18 cellular contexts compared by ENCODE assay signal in genomic region chr16:30802971-30803370, GRCh38. TPM values are rescaled to one million over a fixed set of nuclear protein-coding genes. Genes with fewer than 3 reads are reported as not detected.
DNase-seq lines count a peak whose midpoint lies in the region; ATAC-seq and TF ChIP-seq lines count a peak whose summit lies in the region.
"Had no signal": no experiment of that assay in that cellular context is flagged by ENCODE, and none has a peak within 500 bp of the region (broad histone marks: within the 10 kb centered on the region; RNA-seq: fewer than 3 reads in every experiment).

No MANE protein-coding gene starts in this region.

- TF ChIP-seq CTCF in left ventricle myocardium inferior (IDR thresholded peaks at IDR 0.05; ENCODE audit: borderline replicate concordance) (no peak), endothelial cell (IDR thresholded peaks at IDR 0.05; ENCODE audit: unreplicated experiment) (no peak), parathyroid adenoma (IDR thresholded peaks at IDR 0.05) (no peak), SK-N-SH (IDR thresholded peaks at IDR 0.05) (no peak)

- H3K27me3 Mint-ChIP-seq in endothelial cell (ENCODE audit: unreplicated experiment): peaks cover 4% of the 10 kb centered on the region

- H3K79me2 ChIP-seq in parathyroid adenoma (no peaks in the 10 kb centered on the region), SK-N-SH (ENCODE audit: insufficient read depth) (no peaks in the 10 kb centered on the region)

- no peaks in the 10 kb centered on the region for H3K36me3 ChIP-seq in left ventricle myocardium inferior
- H3K36me3 ChIP-seq in parathyroid adenoma (ENCODE audit: control insufficient read depth, insufficient read depth, low read length): no peaks in the 10 kb centered on the region
- no peaks in the 10 kb centered on the region for H3K36me3 ChIP-seq in SK-N-SH (replicated peaks in 1 of 2; ENCODE audit: control insufficient read depth in 1 of 2, insufficient read depth in 2 of 2, low read length in 1 of 2)

- no peak for TF ChIP-seq EP300 in SK-N-SH (IDR thresholded peaks at IDR 0.05; ENCODE audit: borderline replicate concordance in 1 of 2, low read depth in 1 of 2, low read length in 1 of 2)

- H2AFZ ChIP-seq in parathyroid adenoma (peak overlapping the region; percentile 29), SK-N-SH (ENCODE audit: low read depth) (no peak overlapping the region)

- no peaks in the 10 kb centered on the region for H3K9me2 ChIP-seq in SK-N-SH

- CTCF ChIA-PET in SK-N-SH (lab: Yijun Ruan, JAX): interaction anchor here (1.1 to 1.3 kb wide), 3 partner anchors 10 to 658 kb away, joined by 3 read pairs; no protein-coding TSS in a partner anchor

- H3K4me2 ChIP-seq in parathyroid adenoma (ENCODE audit: low read length): no peak overlapping the region
- H3K4me2 ChIP-seq in SK-N-SH: no peak overlapping the region

- H3K4me3 Mint-ChIP-seq in endothelial cell (ENCODE audit: unreplicated experiment): peak overlapping the region; percentile 44

- intact Hi-C loops in left ventricle myocardium superior (cut with micrococcal nuclease) (no loop called here), left ventricle myocardium inferior (cut with micrococcal nuclease) (no loop called here)

- 94% methylated on average over 1 of the region's 1 CpG for WGBS in SK-N-SH (ENCODE audit: low lambda C conversion rate)

- POLR2A ChIA-PET in SK-N-SH (lab: Yijun Ruan, JAX): interaction anchor here (0.7 to 0.9 kb wide), 3 partner anchors 16 to 37 kb away, joined by 3 to 5 read pairs (median 3); partner anchors contain the start of gene ZNF629

- no peaks in the 10 kb centered on the region for H3K9me3 Mint-ChIP-seq in endothelial cell (ENCODE audit: unreplicated experiment)

- ATAC-seq in left ventricle myocardium superior: no peak
- no peak for ATAC-seq in GM18498 (IDR thresholded peaks at IDR 0.05; ENCODE audit: unreplicated experiment)
- ATAC-seq: Panc1, Right ventricle myocardium inferior had no signal

- no peak for TF ChIP-seq RAD21 in SK-N-SH (IDR thresholded peaks at IDR 0.05; ENCODE audit: low read length)

- H3K9ac ChIP-seq in parathyroid adenoma (no peak overlapping the region), SK-N-SH (no peak overlapping the region)

- H3K4me1 ChIP-seq in left ventricle myocardium inferior (peaks cover 26% of the 10 kb centered on the region), parathyroid adenoma (peaks cover 9% of the 10 kb centered on the region), SK-N-SH (ENCODE audit: control insufficient read depth in 1 of 2, insufficient read depth in 2 of 2, low read depth in 1 of 2, low read length in 1 of 2) (peaks cover 3 to 7% of the 10 kb centered on the region in 2 experiments; a peak in 1 of 4 replicates)

- H3K4me1 Mint-ChIP-seq in endothelial cell (ENCODE audit: unreplicated experiment): peaks cover 12% of the 10 kb centered on the region

- H3K27ac Mint-ChIP-seq in endothelial cell (ENCODE audit: unreplicated experiment): no peak overlapping the region

- H3K9me3 ChIP-seq in left ventricle myocardium inferior (replicated peaks) (no peaks in the 10 kb centered on the region), parathyroid adenoma (ENCODE audit: control insufficient read depth, low read length) (no peaks in the 10 kb centered on the region), SK-N-SH (no peaks in the 10 kb centered on the region)

- H3K36me3 Mint-ChIP-seq in endothelial cell (ENCODE audit: low read depth, unreplicated experiment): no peaks in the 10 kb centered on the region

- H3K27me3 ChIP-seq in left ventricle myocardium inferior (ENCODE audit: low read depth): no peaks in the 10 kb centered on the region
- no peaks in the 10 kb centered on the region for H3K27me3 ChIP-seq in parathyroid adenoma (ENCODE audit: control insufficient read depth, insufficient read depth, low read length)
- H3K27me3 ChIP-seq in SK-N-SH (ENCODE audit: insufficient read depth): no peaks in the 10 kb centered on the region

- DNase-seq in left ventricle myocardium superior (peak; percentile 2), left ventricle myocardium inferior (no peak), MV-4-11 (lab: John Stamatoyannopoulos, UW) (peak; percentile 19), endothelial cell (ENCODE audit: low spot score) (no peak), SK-N-SH (no peak), T-helper 1 cell (no peak)
- DNase-seq: COR-L47, NCI-H1436, NCI-H2029, NCI-H2171 treated with DMSO at 0.1 percent for 48 hours, NCI-H446 treated with DMSO at 0.1 percent for 48 hours, NCI-H774 had no signal

- peaks cover 6% of the 10 kb centered on the region for H3F3A ChIP-seq in SK-N-SH (replicated peaks; ENCODE audit: insufficient read depth)

- no peaks in the 10 kb centered on the region for H4K20me1 ChIP-seq in SK-N-SH (ENCODE audit: insufficient read depth)

- no peak overlapping the region for H3K27ac ChIP-seq in left ventricle myocardium inferior (replicated peaks)
- no peak overlapping the region for H3K27ac ChIP-seq in parathyroid adenoma
- no peak overlapping the region for H3K27ac ChIP-seq in SK-N-SH (ENCODE audit: low read depth in 2 of 2, low read length in 1 of 2)
- H3K27ac ChIP-seq: C4-2B, SK-N-MC had no signal

- H3K4me3 ChIP-seq in left ventricle myocardium inferior: no peak overlapping the region
- no peak overlapping the region for H3K4me3 ChIP-seq in parathyroid adenoma (ENCODE audit: low read depth, low read length)
- H3K4me3 ChIP-seq in SK-N-SH (ENCODE audit: low read depth in 2 of 2, low read length in 1 of 2): no peak overlapping the region
- H3K4me3 ChIP-seq: SK-N-MC had no signal

TF ChIP-seq in SK-N-SH, 30 proteins besides CTCF, POLR2A, EP300 and RAD21:
- TF ChIP-seq USF1 (IDR thresholded peaks at IDR 0.05; ENCODE audit: borderline replicate concordance, low read depth): no peak
- TF ChIP-seq EZH2phosphoT487 (IDR thresholded peaks at IDR 0.05; ENCODE audit: borderline replicate concordance, low read depth): no peak
- no peak for TF ChIP-seq ELF1 (IDR thresholded peaks at IDR 0.05)
- TF ChIP-seq NRF1 (IDR thresholded peaks at IDR 0.05; ENCODE audit: low read depth, low read length): no peak
- no peak for TF ChIP-seq YY1 (IDR thresholded peaks at IDR 0.05; ENCODE audit: low read depth)
- no peak for TF ChIP-seq RXRA (IDR thresholded peaks at IDR 0.05; ENCODE audit: borderline replicate concordance, low read depth)
- no peak for TF ChIP-seq FOXM1 (IDR thresholded peaks at IDR 0.05; ENCODE audit: low read depth)
- no peak for TF ChIP-seq IRF3 (IDR thresholded peaks at IDR 0.05; ENCODE audit: low read depth, low read length)
- TF ChIP-seq RCOR1 (IDR thresholded peaks at IDR 0.05; ENCODE audit: low read length): no peak
- no peak for TF ChIP-seq MAX (IDR thresholded peaks at IDR 0.05; ENCODE audit: low read depth)
- TF ChIP-seq GATA2 (CRISPR knock-in tag; IDR thresholded peaks at IDR 0.05): no peak
- TF ChIP-seq TCF12 (IDR thresholded peaks at IDR 0.05): no peak
- no peak for TF ChIP-seq TEAD4 (IDR thresholded peaks at IDR 0.05; ENCODE audit: borderline replicate concordance, insufficient read depth)
- TF ChIP-seq POLR2AphosphoS5 (IDR thresholded peaks at IDR 0.05; ENCODE audit: low read depth, low read length): no peak
- TF ChIP-seq FOSL2 (IDR thresholded peaks at IDR 0.05; ENCODE audit: borderline replicate concordance, low read depth): no peak

RNA-seq across cellular contexts. Expression of gene ZNF629, which starts 16.0 kb away (rescaled TPM):
- total RNA-seq in left ventricle myocardium superior: 19.2 TPM
- total RNA-seq in left ventricle myocardium inferior: 21.1 TPM
- total RNA-seq in endothelial cell (ENCODE audit: unreplicated experiment): 29.7 TPM
- 4.7 and 5.1 TPM in 2 replicates for polyA plus RNA-seq in SK-N-SH (2012; rRNA removed)
- polyA plus RNA-seq in SK-N-SH (2012; cell fraction: cytosol; rRNA removed): 3.3 and 4.3 TPM in 2 replicates
- polyA plus RNA-seq in SK-N-SH (2012; cell fraction: nucleus; rRNA removed): 9.0 TPM in 2 replicates

RNA-seq across cellular contexts. Expression of gene RNF40, which starts 40.8 kb away (rescaled TPM):
- total RNA-seq in left ventricle myocardium superior (49.3 TPM), left ventricle myocardium inferior (35.6 TPM), endothelial cell (ENCODE audit: unreplicated experiment) (108 TPM)
- polyA plus RNA-seq in SK-N-SH (2012; rRNA removed): 49.8 and 57.3 TPM in 2 replicates
- polyA plus RNA-seq in SK-N-SH (2012; cell fraction: cytosol; rRNA removed): 28.3 and 31.2 TPM in 2 replicates
- polyA plus RNA-seq in SK-N-SH (2012; cell fraction: nucleus; rRNA removed): 87.3 and 103 TPM in 2 replicates

RNA-seq across cellular contexts. Expression of gene CFAP119, which starts 41.1 kb away (rescaled TPM):
- total RNA-seq in left ventricle myocardium superior (1.1 TPM), left ventricle myocardium inferior (0.69 TPM), endothelial cell (ENCODE audit: unreplicated experiment) (5.2 TPM)
- polyA plus RNA-seq in SK-N-SH (2012; rRNA removed): 28.4 and 36.5 TPM in 2 replicates
- 7.2 and 10.3 TPM in 2 replicates for polyA plus RNA-seq in SK-N-SH (2012; cell fraction: cytosol; rRNA removed)
- polyA plus RNA-seq in SK-N-SH (2012; cell fraction: nucleus; rRNA removed): 230 and 287 TPM in 2 replicates

RNA-seq across cellular contexts. Expression of gene PHKG2, which starts 54.7 kb away (rescaled TPM):
- total RNA-seq in left ventricle myocardium superior (16.7 TPM), left ventricle myocardium inferior (15.6 TPM), endothelial cell (ENCODE audit: unreplicated experiment) (27.5 TPM)
- 45.8 and 54.2 TPM in 2 replicates for polyA plus RNA-seq in SK-N-SH (2012; rRNA removed)
- polyA plus RNA-seq in SK-N-SH (2012; cell fraction: cytosol; rRNA removed): 17.3 and 21.5 TPM in 2 replicates
- polyA plus RNA-seq in SK-N-SH (2012; cell fraction: nucleus; rRNA removed): 194 and 207 TPM in 2 replicates

Comparison
In these comparisons a context has a peak if more than half of its experiments do, and no peak if none do; other contexts are left out.
1. DNase-seq: peak in left ventricle myocardium superior (single experiment) and MV-4-11 (single experiment); none in left ventricle myocardium inferior (single experiment), endothelial cell (single experiment), SK-N-SH (single experiment) and T-helper 1 cell (0 of 5).